In the genomic region with DNA sequence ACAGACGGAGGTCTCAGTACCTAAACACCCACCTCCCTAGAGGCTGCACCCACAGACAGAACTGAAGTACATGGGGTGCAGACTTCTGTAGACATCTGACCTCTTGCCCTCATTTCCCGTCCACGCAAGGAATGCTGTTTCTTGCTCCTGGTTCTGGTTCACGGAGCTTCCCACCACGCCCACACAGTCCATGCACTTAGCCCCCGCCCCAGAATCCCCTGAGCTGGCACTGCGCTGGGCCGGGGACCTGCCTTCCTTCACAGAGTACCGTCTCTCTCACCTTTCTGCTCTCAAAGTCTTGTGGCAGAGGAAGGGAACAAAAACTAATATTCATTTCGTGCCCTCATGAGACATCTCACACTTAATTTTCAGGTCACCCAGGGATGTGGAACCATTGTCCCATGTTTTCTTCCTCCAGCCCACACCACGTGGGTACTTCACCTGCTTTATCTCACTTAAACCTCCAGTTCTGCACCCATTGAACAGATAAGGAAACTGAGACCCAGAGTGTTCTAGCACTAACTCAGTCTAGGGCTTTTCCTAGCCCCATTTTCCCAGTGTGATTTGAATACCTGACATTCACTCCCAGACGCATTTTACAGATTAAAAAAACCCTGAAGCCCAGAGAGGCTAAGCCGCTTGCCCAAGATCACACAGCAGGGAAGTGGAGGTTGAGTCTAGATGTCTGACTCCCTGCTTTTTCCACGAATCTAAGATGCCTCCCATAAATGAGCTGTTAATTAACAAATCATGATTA, we compare ENCODE assay signal across 27 cellular contexts. TPM values are rescaled to one million over a fixed set of nuclear protein-coding genes. Genes with fewer than 3 reads are reported as not detected.
DNase-seq lines count a peak whose midpoint lies in the region; ATAC-seq, FAIRE-seq and TF ChIP-seq lines count a peak whose summit lies in the region.
"Had no signal": no experiment of that assay in that cellular context is flagged by ENCODE, and none has a peak within 500 bp of the region (broad histone marks: within the 10 kb centered on the region; RNA-seq: fewer than 3 reads in every experiment).

No MANE protein-coding gene starts in this region.

- no peak overlapping the region for H3K27ac ChIP-seq in HepG2 (ENCODE audit: extremely low read length, insufficient read depth, low read length)
- no peak overlapping the region for H3K27ac ChIP-seq in right lobe of liver
- H3K27ac ChIP-seq in GM12878 (ENCODE audit: control insufficient read depth, insufficient read depth), result no peak overlapping the region
- no peak overlapping the region for H3K27ac ChIP-seq in neural progenitor cell
- no peak overlapping the region for H3K27ac ChIP-seq in tibial artery
- H3K27ac ChIP-seq: BLaER1, HL-60, RWPE1 had no signal

- H3K79me2 ChIP-seq in HepG2 (ENCODE audit: insufficient read depth, low read length) (no peaks in the 10 kb centered on the region), GM12878 (ENCODE audit: control insufficient read depth, insufficient read depth, low read length) (no peaks in the 10 kb centered on the region), neural progenitor cell (ENCODE audit: low read depth) (no peaks in the 10 kb centered on the region)

- TF ChIP-seq CTCF in HepG2 (CRISPR knock-in tag; IDR thresholded peaks at IDR 0.05), result no peak
- no peak for TF ChIP-seq CTCF in right lobe of liver (IDR thresholded peaks at IDR 0.05)
- TF ChIP-seq CTCF in GM12878 (IDR thresholded peaks at IDR 0.05 in 2 of 3, conservative IDR thresholded peaks at IDR 0.05 in 1 of 3; ENCODE audit: control insufficient read depth in 2 of 3, extremely low read depth in 1 of 3, insufficient read depth in 1 of 3, low read depth in 3 of 3, low read length in 3 of 3), result no peak
- TF ChIP-seq CTCF in neural progenitor cell (IDR thresholded peaks at IDR 0.05), result no peak
- no peak for TF ChIP-seq CTCF in tibial artery (IDR thresholded peaks at IDR 0.05)

- H3K36me3 Mint-ChIP-seq in neural progenitor cell, result no peaks in the 10 kb centered on the region

- BruUV-seq in HepG2 (replicated peaks; lab: Mats Ljungman, UMichigan) (no TSS peak), GM12878 (replicated peaks; lab: Mats Ljungman, UMichigan) (no TSS peak)

- H3K9me3 ChIP-seq in HepG2 (ENCODE audit: low read length) (no peaks in the 10 kb centered on the region), right lobe of liver (no peaks in the 10 kb centered on the region), GM12878 (replicated peaks; ENCODE audit: control insufficient read depth, insufficient read depth, low read length) (no peaks in the 10 kb centered on the region), neural progenitor cell (ENCODE audit: low read depth) (no peaks in the 10 kb centered on the region), tibial artery (no peaks in the 10 kb centered on the region)
- H3K9me3 ChIP-seq: BLaER1, HAP-1 had no signal

- DNase-seq in HepG2 (ENCODE audit: low spot score) (no peak), right lobe of liver (no peak), GM12878 (ENCODE audit: low read depth, low spot score) (no peak), neural progenitor cell (ENCODE audit: low spot score) (no peak), tibial artery (no peak), SIG-M5 (lab: John Stamatoyannopoulos, UW) (no peak)
- DNase-seq: 8988T; CD4-positive, alpha-beta T cell; DMS53; Karpas-422; NCI-H1092; NCI-H1417 treated with DMSO at 0.1 percent for 48 hours; NCI-H1694 treated with DMSO at 0.1 percent for 48 hours; NCI-H2081; NCI-H2227 treated with DMSO at 0.1 percent for 48 hours; NCI-H526 treated with DMSO at 0.1 percent for 48 hours; SHP77 had no signal

- TF ChIP-seq RAD21 in HepG2 (CRISPR knock-in tag; IDR thresholded peaks at IDR 0.05), result no peak
- no peak for TF ChIP-seq RAD21 in GM12878 (IDR thresholded peaks at IDR 0.05; ENCODE audit: insufficient read depth, low read depth, low read length)

- H3K27me3 ChIP-seq in HepG2 (ENCODE audit: control insufficient read depth in 1 of 2, insufficient read depth in 2 of 2, low read length in 2 of 2), result no peaks in the 10 kb centered on the region
- no peaks in the 10 kb centered on the region for H3K27me3 ChIP-seq in right lobe of liver
- H3K27me3 ChIP-seq in GM12878 (replicated peaks in 1 of 2; ENCODE audit: control insufficient read depth in 2 of 2, insufficient read depth in 2 of 2, low read length in 1 of 2), result no peaks in the 10 kb centered on the region
- no peaks in the 10 kb centered on the region for H3K27me3 ChIP-seq in neural progenitor cell
- H3K27me3 ChIP-seq in tibial artery, result peaks cover 0 to 64% of the 10 kb centered on the region in 2 donors
- H3K27me3 ChIP-seq: BLaER1 had no signal

- in situ Hi-C loops in HepG2 (cut with HindIII; ENCODE audit: extremely low pct_ligation_motif_present, low pct_unique_long_range_greater_than_20kb), result no loop called here
- in situ Hi-C loops in GM12878 (cut with MboI), result no loop called here

- H2AFZ ChIP-seq in HepG2 (ENCODE audit: low read length) (no peak overlapping the region), GM12878 (ENCODE audit: control insufficient read depth, low read depth, low read length) (no peak overlapping the region), neural progenitor cell (replicated peaks) (no peak overlapping the region)
- H2AFZ ChIP-seq: GM23338 had no signal

- TF ChIP-seq POLR2A in HepG2 (IDR thresholded peaks at IDR 0.05; ENCODE audit: insufficient read depth in 1 of 2, low read depth in 2 of 2, low read length in 2 of 2), result no peak
- no peak for TF ChIP-seq POLR2A in right lobe of liver (IDR thresholded peaks at IDR 0.05)
- TF ChIP-seq POLR2A in GM12878 (IDR thresholded peaks at IDR 0.05; ENCODE audit: low read depth, low read length), result no peak

- POLR2A ChIA-PET in HepG2 (lab: Yijun Ruan, JAX) (interaction anchor here (0.6 kb wide), 2 partner anchors 10 to 88 kb away, joined by 3 read pairs; no protein-coding TSS in a partner anchor), GM12878 (lab: Charles Lee) (interaction anchor here (2.2 kb wide), 1 partner anchor 58 kb away, joined by 6 read pairs; no protein-coding TSS in a partner anchor)

- H3K4me1 Mint-ChIP-seq in neural progenitor cell, result peaks cover 21% of the 10 kb centered on the region

- RAD21 ChIA-PET in GM12878 (lab: Charles Lee; ENCODE audit: unreplicated experiment), result interaction anchor here (1.1 to 1.7 kb wide), 4 partner anchors 18 to 96 kb away, joined by 3 to 5 read pairs (median 4); no protein-coding TSS in a partner anchor

- ATAC-seq in HepG2 (no peak), right lobe of liver (no peak), GM12878 (peak; percentile 22), GM19467 (IDR thresholded peaks at IDR 0.05; ENCODE audit: unreplicated experiment) (no peak)
- ATAC-seq: GM23338, Panc1 had no signal

- H3F3A ChIP-seq in neural progenitor cell (ENCODE audit: low read depth), result peaks cover 6% of the 10 kb centered on the region

- no peak overlapping the region for H3K27ac Mint-ChIP-seq in neural progenitor cell
- H3K27ac Mint-ChIP-seq: CD4-positive, alpha-beta T cell; GM23338 had no signal

- no peaks in the 10 kb centered on the region for H4K20me1 ChIP-seq in HepG2 (ENCODE audit: insufficient read depth, low read length)
- H4K20me1 ChIP-seq in GM12878 (ENCODE audit: control insufficient read depth, insufficient read depth), result 0 out of 2 replicates have a peak, but pooled peaks cover 3% of the 10 kb centered on the region
- no peaks in the 10 kb centered on the region for H4K20me1 ChIP-seq in neural progenitor cell (ENCODE audit: low read depth)
- H4K20me1 ChIP-seq: BLaER1 had no signal

- no peak overlapping the region for H3K9ac ChIP-seq in HepG2 (ENCODE audit: insufficient read depth, low read depth, low read length)
- H3K9ac ChIP-seq in GM12878 (ENCODE audit: control insufficient read depth, insufficient read depth, low read length), result no peak overlapping the region
- H3K9ac ChIP-seq in neural progenitor cell, result no peak overlapping the region
- H3K9ac ChIP-seq: BLaER1 had no signal

- WGBS in HepG2 (ENCODE audit: low lambda C conversion rate), result 80% methylated on average over 13 of the region's 14 CpGs
- 63% methylated on average over 7 of the region's 14 CpGs for WGBS in right lobe of liver (ENCODE audit: insufficient coverage, low coverage, low lambda C conversion rate, missing lambda C conversion rate)
- 2% methylated on average over 14 of the region's 14 CpGs for WGBS in GM12878 (ENCODE audit: insufficient coverage, insufficient replicate concordance, low lambda C conversion rate, missing lambda C conversion rate)

- CTCF ChIA-PET in HepG2 (lab: Yijun Ruan, JAX; ENCODE audit: low intra/inter-chr PET ratio, low total read pairs) (no interaction called here), GM12878 (lab: Yijun Ruan, JAX) (interaction anchor here (1.2 to 1.9 kb wide), 6 partner anchors 14 to 96 kb away, joined by 3 to 5 read pairs (median 3); no protein-coding TSS in a partner anchor)

- H3K4me3 ChIP-seq in HepG2 (replicated peaks in 1 of 3; ENCODE audit: insufficient read depth in 1 of 3, low read depth in 2 of 3, low read length in 3 of 3), result no peak overlapping the region
- H3K4me3 ChIP-seq in right lobe of liver, result no peak overlapping the region
- H3K4me3 ChIP-seq in GM12878, result no peak overlapping the region
- no peak overlapping the region for H3K4me3 ChIP-seq in neural progenitor cell
- H3K4me3 ChIP-seq in tibial artery, result no peak overlapping the region
- H3K4me3 ChIP-seq: BLaER1, GM23338, HAP-1 had no signal

- H3K4me3 Mint-ChIP-seq in neural progenitor cell, result peak overlapping the region; percentile 28
- H3K4me3 Mint-ChIP-seq: CD4-positive, alpha-beta T cell; GM23338 had no signal

- intact Hi-C loops in HepG2 (cut with micrococcal nuclease; ENCODE audit: unreplicated experiment), result no loop called here
- intact Hi-C loops in right lobe of liver (cut with DNase I), result no loop called here
- intact Hi-C loops in GM12878 (cut with micrococcal nuclease; ENCODE audit: unreplicated experiment), result no loop called here
- intact Hi-C loops in tibial artery (cut with DNase I; ENCODE audit: low total_unique reads), result no loop called here

- peaks cover 19% of the 10 kb centered on the region for H3K27me3 Mint-ChIP-seq in neural progenitor cell (ENCODE audit: insufficient read depth, low read depth)
- H3K27me3 Mint-ChIP-seq: CD4-positive, alpha-beta T cell had no signal

- SMC1A ChIA-PET in GM12878 (lab: Charles Lee; ENCODE audit: uncharacterized antibody, unreplicated experiment), result interaction anchor here (0.8 to 1.9 kb wide), 4 partner anchors 17 to 45 kb away, joined by 3 to 9 read pairs (median 3); partner anchors contain the start of gene IL2RB

- H3K4me1 ChIP-seq in HepG2 (ENCODE audit: insufficient read depth, low read length), result peaks cover 49% of the 10 kb centered on the region
- peaks cover 0 to 14% (median 0%) of the 10 kb centered on the region in 4 donors for H3K4me1 ChIP-seq in right lobe of liver
- H3K4me1 ChIP-seq in GM12878 (ENCODE audit: control insufficient read depth, insufficient read depth, low read length), result peaks cover 7% of the 10 kb centered on the region; the same call in 1 of the 2 replicates
- peaks cover 3% of the 10 kb centered on the region for H3K4me1 ChIP-seq in neural progenitor cell
- no peaks in the 10 kb centered on the region for H3K4me1 ChIP-seq in tibial artery
- H3K4me1 ChIP-seq: HAP-1 had no signal

- H3K4me2 ChIP-seq in HepG2 (ENCODE audit: low read depth, low read length), result no peak overlapping the region
- H3K4me2 ChIP-seq in GM12878 (ENCODE audit: control insufficient read depth, insufficient read depth), result no peak overlapping the region
- H3K4me2 ChIP-seq in neural progenitor cell, result no peak overlapping the region
- H3K4me2 ChIP-seq: BLaER1, GM23338 had no signal

- FAIRE-seq in HepG2 (lab: Jason Lieb, UNC) (no peak), GM12878 (lab: Jason Lieb, UNC) (no peak)

- TF ChIP-seq EP300 in HepG2 (IDR thresholded peaks at IDR 0.05; ENCODE audit: low read depth in 2 of 2, low read length in 2 of 2) (no peak), HepG2 (CRISPR knock-in tag; IDR thresholded peaks at IDR 0.05; ENCODE audit: borderline replicate concordance) (no peak), GM12878 (IDR thresholded peaks at IDR 0.05; ENCODE audit: borderline replicate concordance in 1 of 2, control insufficient read depth in 1 of 2, low read depth in 2 of 2, low read length in 2 of 2) (no peak)

- H3K36me3 ChIP-seq in HepG2 (replicated peaks in 1 of 2; ENCODE audit: control insufficient read depth in 1 of 2, insufficient read depth in 2 of 2, low read length in 2 of 2), result no peaks in the 10 kb centered on the region
- peaks cover 0 to 14% (median 0%) of the 10 kb centered on the region in 4 donors for H3K36me3 ChIP-seq in right lobe of liver
- no peaks in the 10 kb centered on the region for H3K36me3 ChIP-seq in GM12878 (ENCODE audit: control insufficient read depth in 2 of 2, insufficient read depth in 2 of 2, low read length in 1 of 2)
- no peaks in the 10 kb centered on the region for H3K36me3 ChIP-seq in neural progenitor cell
- no peaks in the 10 kb centered on the region for H3K36me3 ChIP-seq in tibial artery
- H3K36me3 ChIP-seq: BLaER1, HAP-1 had no signal

- no peaks in the 10 kb centered on the region for H3K9me3 Mint-ChIP-seq in neural progenitor cell
- H3K9me3 Mint-ChIP-seq: CD4-positive, alpha-beta T cell; GM23338 had no signal

RNA-seq across cellular contexts. Expression of gene TMPRSS6, which starts 5.6 kb away (rescaled TPM):
- total RNA-seq in HepG2 (2016; rRNA removed; fragmentation: Illumina TruSeq; extraction: Trizol), result 1.5 and 4.2 TPM in 2 replicates
- total RNA-seq in HepG2 (2016; cell fraction: cytosol; rRNA removed; fragmentation: Illumina TruSeq; extraction: Trizol; ENCODE audit: low read depth), result 1.1 and 1.5 TPM in 2 replicates
- 1.5 and 5.2 TPM in 2 replicates for total RNA-seq in HepG2 (2016; cell fraction: insoluble cytoplasmic fraction; rRNA removed; fragmentation: Illumina TruSeq; extraction: Trizol)
- 1.7 and 2.7 TPM in 2 replicates for total RNA-seq in HepG2 (2016; cell fraction: membrane; rRNA removed; fragmentation: Illumina TruSeq; extraction: Trizol)
- total RNA-seq in HepG2 (2016; cell fraction: nucleus; rRNA removed; fragmentation: Illumina TruSeq; extraction: Trizol), result 5.1 and 6.1 TPM in 2 replicates
- polyA plus RNA-seq in HepG2 (2011; rRNA removed), result 4.8 and 8.5 TPM in 2 replicates
- polyA plus RNA-seq in HepG2 (2011; cell fraction: cytosol; rRNA removed), result 5.4 and 5.9 TPM in 2 replicates
- polyA plus RNA-seq in HepG2 (2011; cell fraction: nucleus; rRNA removed), result 16.8 and 19.4 TPM in 2 replicates
- 4.2 and 6.4 TPM in 2 replicates for polyA plus RNA-seq in HepG2 (2012)
- 1.7 TPM in 2 replicates for polyA plus RNA-seq in HepG2 (2016; cell fraction: cytosol; fragmentation: Illumina TruSeq; extraction: Trizol; ENCODE audit: low read depth)
- polyA plus RNA-seq in HepG2 (2016; cell fraction: insoluble cytoplasmic fraction; fragmentation: Illumina TruSeq; extraction: Trizol; ENCODE audit: low read depth), result 2.3 and 2.6 TPM in 2 replicates
- polyA plus RNA-seq in HepG2 (2016; cell fraction: membrane; fragmentation: Illumina TruSeq; extraction: Trizol; ENCODE audit: low read depth), result 2.4 and 3.1 TPM in 2 replicates
- polyA plus RNA-seq in HepG2 (2016; cell fraction: nucleus; fragmentation: Illumina TruSeq; extraction: Trizol; ENCODE audit: insufficient read depth, low read depth), result 10.0 and 11.5 TPM in 2 replicates
- 6.6 TPM in 1 of 2 replicates, not detected in the other for polyA minus RNA-seq in HepG2 (2011; rRNA and poly(A)+ RNA removed; ENCODE audit: low replicate concordance)
- 1.1 and 1.9 TPM in 2 replicates for polyA minus RNA-seq in HepG2 (2011; cell fraction: cytosol; rRNA and poly(A)+ RNA removed)
- 4.0 and 5.2 TPM in 2 replicates for polyA minus RNA-seq in HepG2 (2011; cell fraction: nucleus; rRNA and poly(A)+ RNA removed)
- total RNA-seq in right lobe of liver, result 100 to 1,000 TPM in 1 of 6 experiments, 10 to 100 TPM in 5; 40.7 to 104 (median 60.6) TPM
- 4.0 TPM in 2 replicates for total RNA-seq in GM12878 (2013; cell fraction: nucleolus; rRNA removed)
- total RNA-seq in GM12878 (2014; rRNA removed), result 0.06 TPM in 1 of 2 replicates, not detected in the other
- not detected in 2 replicates for total RNA-seq in GM12878 (2014; rRNA removed; fragmentation: Illumina TruSeq; extraction: Trizol)
- 0.19 and 0.31 TPM in 2 replicates for total RNA-seq in GM12878 (2021)
- polyA plus RNA-seq in GM12878 (2011; ENCODE audit: low read depth), result 0.21 TPM
- 0.55 and 0.69 TPM in 2 replicates for polyA plus RNA-seq in GM12878 (2011; rRNA removed)
- 0.82 and 1.3 TPM in 2 replicates for polyA plus RNA-seq in GM12878 (2011; cell fraction: cytosol; rRNA removed)
- 3.8 and 6.0 TPM in 2 replicates for polyA plus RNA-seq in GM12878 (2011; cell fraction: nucleus; rRNA removed)
- polyA plus RNA-seq in GM12878 (2012), result 0.57 and 1.00 TPM in 2 replicates
- not detected in 2 replicates for polyA plus RNA-seq in GM12878 (2014; fragmentation: Illumina TruSeq; extraction: Trizol)
- polyA plus RNA-seq in GM12878 (2014; fragmentation: Nextera tagmentation; extraction: Ambion mirVana), result not detected
- polyA plus RNA-seq in GM12878 (2014; rRNA removed), result 0.03 TPM in 1 of 2 replicates, not detected in the other
- under 1 TPM in 1 of 2 experiments, not detected in 1; 0.07 TPM for polyA plus RNA-seq in GM12878 (2016; fragmentation: Nextera tagmentation; extraction: Ambion mirVana)
- 0.82 and 1.1 TPM in 2 replicates for polyA minus RNA-seq in GM12878 (2011; rRNA and poly(A)+ RNA removed)
- polyA minus RNA-seq in GM12878 (2011; cell fraction: cytosol; rRNA and poly(A)+ RNA removed), result 0.31 TPM in 1 of 2 replicates, not detected in the other
- 1.8 TPM in 2 replicates for polyA minus RNA-seq in GM12878 (2011; cell fraction: nucleus; rRNA and poly(A)+ RNA removed)
- not detected in 2 replicates for total RNA-seq in neural progenitor cell (ENCODE audit: low replicate concordance)
- total RNA-seq: Daoy, G401, GM23338, NCI-H460 had no signal

RNA-seq across cellular contexts. Expression of gene IL2RB, which starts 45.8 kb away (rescaled TPM):
- total RNA-seq in HepG2 (2016; rRNA removed; fragmentation: Illumina TruSeq; extraction: Trizol) (not detected in 2 replicates), right lobe of liver (1 to 10 TPM; 1.2 to 8.6 (median 2.0) TPM), GM12878 (2014; rRNA removed) (12.4 and 14.8 TPM in 2 replicates), GM12878 (2014; rRNA removed; fragmentation: Illumina TruSeq; extraction: Trizol) (11.7 and 14.3 TPM in 2 replicates), GM12878 (2021) (86.8 and 91.9 TPM in 2 replicates), neural progenitor cell (ENCODE audit: low replicate concordance) (0.62 TPM in 1 of 2 replicates, not detected in the other)
- not detected in 2 replicates for total RNA-seq in HepG2 (2016; cell fraction: cytosol; rRNA removed; fragmentation: Illumina TruSeq; extraction: Trizol; ENCODE audit: low read depth)
- not detected in 2 replicates for total RNA-seq in HepG2 (2016; cell fraction: insoluble cytoplasmic fraction; rRNA removed; fragmentation: Illumina TruSeq; extraction: Trizol)
- not detected in 2 replicates for total RNA-seq in HepG2 (2016; cell fraction: membrane; rRNA removed; fragmentation: Illumina TruSeq; extraction: Trizol)
- not detected in 2 replicates for total RNA-seq in HepG2 (2016; cell fraction: nucleus; rRNA removed; fragmentation: Illumina TruSeq; extraction: Trizol)
- polyA plus RNA-seq in HepG2 (2011; rRNA removed) (0.05 TPM in 1 of 2 replicates, not detected in the other), GM12878 (2011; rRNA removed) (27.7 and 91.9 TPM in 2 replicates), GM12878 (2014; fragmentation: Illumina TruSeq; extraction: Trizol) (24.3 and 56.0 TPM in 2 replicates), GM12878 (2014; fragmentation: Nextera tagmentation; extraction: Ambion mirVana) (10 to 100 TPM; 10.2 TPM), GM12878 (2014; rRNA removed) (46.1 and 56.0 TPM in 2 replicates), GM12878 (2016; fragmentation: Nextera tagmentation; extraction: Ambion mirVana) (100 to 1,000 TPM; 119 to 120 TPM)
- polyA plus RNA-seq in HepG2 (2011; cell fraction: cytosol; rRNA removed), result 0.10 TPM in 1 of 2 replicates, not detected in the other
- polyA plus RNA-seq in HepG2 (2011; cell fraction: nucleus; rRNA removed), result 0.09 TPM in 1 of 2 replicates, not detected in the other
- 0.03 TPM in 1 of 2 replicates, not detected in the other for polyA plus RNA-seq in HepG2 (2012)
- polyA plus RNA-seq in HepG2 (2016; cell fraction: cytosol; fragmentation: Illumina TruSeq; extraction: Trizol; ENCODE audit: low read depth), result not detected in 2 replicates
- not detected in 2 replicates for polyA plus RNA-seq in HepG2 (2016; cell fraction: insoluble cytoplasmic fraction; fragmentation: Illumina TruSeq; extraction: Trizol; ENCODE audit: low read depth)
- polyA plus RNA-seq in HepG2 (2016; cell fraction: membrane; fragmentation: Illumina TruSeq; extraction: Trizol; ENCODE audit: low read depth), result not detected in 2 replicates
- not detected in 2 replicates for polyA plus RNA-seq in HepG2 (2016; cell fraction: nucleus; fragmentation: Illumina TruSeq; extraction: Trizol; ENCODE audit: insufficient read depth, low read depth)
- 0.06 TPM in 1 of 2 replicates, not detected in the other for polyA minus RNA-seq in HepG2 (2011; rRNA and poly(A)+ RNA removed; ENCODE audit: low replicate concordance)
- polyA minus RNA-seq in HepG2 (2011; cell fraction: cytosol; rRNA and poly(A)+ RNA removed), result not detected in 2 replicates
- polyA minus RNA-seq in HepG2 (2011; cell fraction: nucleus; rRNA and poly(A)+ RNA removed), result not detected in 2 replicates
- 55.9 and 64.1 TPM in 2 replicates for total RNA-seq in GM12878 (2013; cell fraction: nucleolus; rRNA removed)
- 28.0 TPM for polyA plus RNA-seq in GM12878 (2011; ENCODE audit: low read depth)
- polyA plus RNA-seq in GM12878 (2011; cell fraction: cytosol; rRNA removed), result 89.5 and 131 TPM in 2 replicates
- 145 TPM in 2 replicates for polyA plus RNA-seq in GM12878 (2011; cell fraction: nucleus; rRNA removed)
- polyA plus RNA-seq in GM12878 (2012), result 50.5 and 64.7 TPM in 2 replicates
- polyA minus RNA-seq in GM12878 (2011; rRNA and poly(A)+ RNA removed), result 34.5 and 58.6 TPM in 2 replicates
- 47.5 and 49.2 TPM in 2 replicates for polyA minus RNA-seq in GM12878 (2011; cell fraction: cytosol; rRNA and poly(A)+ RNA removed)
- polyA minus RNA-seq in GM12878 (2011; cell fraction: nucleus; rRNA and poly(A)+ RNA removed), result 19.7 and 32.2 TPM in 2 replicates
- total RNA-seq: Daoy, G401, NCI-H460 had no signal

RNA-seq across cellular contexts. Expression of gene KCTD17, which starts 52.3 kb away (rescaled TPM):
- total RNA-seq in HepG2 (2016; rRNA removed; fragmentation: Illumina TruSeq; extraction: Trizol), result 4.5 and 5.3 TPM in 2 replicates
- 2.1 and 2.4 TPM in 2 replicates for total RNA-seq in HepG2 (2016; cell fraction: cytosol; rRNA removed; fragmentation: Illumina TruSeq; extraction: Trizol; ENCODE audit: low read depth)
- 3.3 and 4.9 TPM in 2 replicates for total RNA-seq in HepG2 (2016; cell fraction: insoluble cytoplasmic fraction; rRNA removed; fragmentation: Illumina TruSeq; extraction: Trizol)
- total RNA-seq in HepG2 (2016; cell fraction: membrane; rRNA removed; fragmentation: Illumina TruSeq; extraction: Trizol), result 3.7 and 3.8 TPM in 2 replicates
- total RNA-seq in HepG2 (2016; cell fraction: nucleus; rRNA removed; fragmentation: Illumina TruSeq; extraction: Trizol), result 2.9 and 4.4 TPM in 2 replicates
- 11.7 and 17.4 TPM in 2 replicates for polyA plus RNA-seq in HepG2 (2011; rRNA removed)
- 11.0 and 11.5 TPM in 2 replicates for polyA plus RNA-seq in HepG2 (2011; cell fraction: cytosol; rRNA removed)
- 52.2 and 53.1 TPM in 2 replicates for polyA plus RNA-seq in HepG2 (2011; cell fraction: nucleus; rRNA removed)
- polyA plus RNA-seq in HepG2 (2012), result 5.3 and 11.6 TPM in 2 replicates
- polyA plus RNA-seq in HepG2 (2016; cell fraction: cytosol; fragmentation: Illumina TruSeq; extraction: Trizol; ENCODE audit: low read depth), result 2.5 and 3.1 TPM in 2 replicates
- polyA plus RNA-seq in HepG2 (2016; cell fraction: insoluble cytoplasmic fraction; fragmentation: Illumina TruSeq; extraction: Trizol; ENCODE audit: low read depth), result 4.6 and 5.0 TPM in 2 replicates
- polyA plus RNA-seq in HepG2 (2016; cell fraction: membrane; fragmentation: Illumina TruSeq; extraction: Trizol; ENCODE audit: low read depth), result 2.8 and 4.0 TPM in 2 replicates
- polyA plus RNA-seq in HepG2 (2016; cell fraction: nucleus; fragmentation: Illumina TruSeq; extraction: Trizol; ENCODE audit: insufficient read depth, low read depth), result 5.0 and 5.9 TPM in 2 replicates
- polyA minus RNA-seq in HepG2 (2011; rRNA and poly(A)+ RNA removed; ENCODE audit: low replicate concordance), result 0.28 and 24.0 TPM in 2 replicates
- polyA minus RNA-seq in HepG2 (2011; cell fraction: cytosol; rRNA and poly(A)+ RNA removed), result 4.6 and 5.1 TPM in 2 replicates
- 6.8 and 7.3 TPM in 2 replicates for polyA minus RNA-seq in HepG2 (2011; cell fraction: nucleus; rRNA and poly(A)+ RNA removed)
- total RNA-seq in right lobe of liver, result 1 to 10 TPM; 2.0 to 9.7 (median 4.4) TPM
- total RNA-seq in GM12878 (2013; cell fraction: nucleolus; rRNA removed), result 8.3 and 13.5 TPM in 2 replicates
- 10.4 and 11.8 TPM in 2 replicates for total RNA-seq in GM12878 (2014; rRNA removed)
- total RNA-seq in GM12878 (2014; rRNA removed; fragmentation: Illumina TruSeq; extraction: Trizol), result 5.2 and 6.4 TPM in 2 replicates
- 16.8 and 18.4 TPM in 2 replicates for total RNA-seq in GM12878 (2021)
- 6.1 TPM for polyA plus RNA-seq in GM12878 (2011; ENCODE audit: low read depth)
- polyA plus RNA-seq in GM12878 (2011; rRNA removed), result 7.6 and 13.0 TPM in 2 replicates
- polyA plus RNA-seq in GM12878 (2011; cell fraction: cytosol; rRNA removed), result 12.7 and 18.2 TPM in 2 replicates
- 53.0 and 66.8 TPM in 2 replicates for polyA plus RNA-seq in GM12878 (2011; cell fraction: nucleus; rRNA removed)
- 7.0 and 7.7 TPM in 2 replicates for polyA plus RNA-seq in GM12878 (2012)
- 2.1 and 7.2 TPM in 2 replicates for polyA plus RNA-seq in GM12878 (2014; fragmentation: Illumina TruSeq; extraction: Trizol)
- under 1 TPM in 1 of 2 experiments, not detected in 1; 0.16 TPM for polyA plus RNA-seq in GM12878 (2014; fragmentation: Nextera tagmentation; extraction: Ambion mirVana)
- 9.1 and 13.3 TPM in 2 replicates for polyA plus RNA-seq in GM12878 (2014; rRNA removed)
- 10 to 100 TPM; 10.1 to 10.9 TPM for polyA plus RNA-seq in GM12878 (2016; fragmentation: Nextera tagmentation; extraction: Ambion mirVana)
- 11.2 and 14.5 TPM in 2 replicates for polyA minus RNA-seq in GM12878 (2011; rRNA and poly(A)+ RNA removed)
- polyA minus RNA-seq in GM12878 (2011; cell fraction: cytosol; rRNA and poly(A)+ RNA removed), result 4.9 and 7.0 TPM in 2 replicates
- 8.1 and 15.6 TPM in 2 replicates for polyA minus RNA-seq in GM12878 (2011; cell fraction: nucleus; rRNA and poly(A)+ RNA removed)
- 17.5 and 44.1 TPM in 2 replicates for total RNA-seq in neural progenitor cell (ENCODE audit: low replicate concordance)

Comparison
In these comparisons a context has a peak if more than half of its experiments do, and no peak if none do; other contexts are left out.
1. RNA of gene TMPRSS6, which starts 5.6 kb away (total RNA-seq): 40.7 to 104 TPM in right lobe of liver; 1.1 to 6.1 TPM in HepG2, 0.06 to 4.0 TPM in GM12878 and not detected in neural progenitor cell; every median in the first group is over 4 times any median in the second.
2. Of the 75 proteins assayed by ChIP-seq in both HepG2 and GM12878: peak only in HepG2: none; only in GM12878: ATF7, IKZF1, NR2F1 and RAD51; in both: none; in neither: 70; mixed calls (peak in some experiments, not most) for 1.